1 cellular context compared by ENCODE assay signal in genomic region chr1:63321788-63322247, GRCh38.
TF ChIP-seq lines count a peak whose summit lies in the region.

No MANE protein-coding gene starts in this region.

TF ChIP-seq in GM12878, 131 proteins besides CTCF, POLR2A, EP300 and RAD21 (continued from another document):
- TF ChIP-seq EGR1 (IDR thresholded peaks at IDR 0.05; ENCODE audit: borderline replicate concordance in 1 of 2, low read depth in 2 of 2, low read length in 2 of 2), result no peak
- TF ChIP-seq TBL1XR1 (IDR thresholded peaks at IDR 0.05; ENCODE audit: low read depth, low read length), result no peak
TF ChIP-seq in GM12878: peak in this region for 0.
